12 cellular contexts compared by ENCODE assay signal in genomic region chr21:42666023-42666747, GRCh38. TPM values are rescaled to one million over a fixed set of nuclear protein-coding genes. Genes with fewer than 3 reads are reported as not detected.
DNase-seq lines count a peak whose midpoint lies in the region; ATAC-seq and TF ChIP-seq lines count a peak whose summit lies in the region.
"Had no signal": no experiment of that assay in that cellular context is flagged by ENCODE, and none has a peak within 500 bp of the region (broad histone marks: within the 10 kb centered on the region; RNA-seq: fewer than 3 reads in every experiment).

No MANE protein-coding gene starts in this region.

- no peaks in the 10 kb centered on the region for H3K9me3 Mint-ChIP-seq in activated CD4-positive, alpha-beta T cell treated with anti-CD3 and anti-CD28 coated beads for 36 hours (ENCODE audit: low read depth)
- H3K9me3 Mint-ChIP-seq: naive thymus-derived CD8-positive, alpha-beta T cell had no signal

- CTCF ChIA-PET in activated CD4-positive, alpha-beta T cell treated with anti-CD3 and anti-CD28 coated beads for 36 hours (lab: Charles Lee) = interaction anchor here (0.7 kb wide), 1 partner anchor 152 kb away, joined by 3 read pairs; no protein-coding TSS in a partner anchor
- CTCF ChIA-PET in RWPE1 (lab: Yijun Ruan, JAX) = no interaction called here

- no peak overlapping the region for H3K27ac ChIP-seq in RWPE1
- peak overlapping the region in 58 of 59 donors; percentile 29 to 96 (median 82) for H3K27ac ChIP-seq in dorsolateral prefrontal cortex

- no peak for TF ChIP-seq CTCF in RWPE1 (conservative IDR thresholded peaks at IDR 0.05; ENCODE audit: low read depth)
- TF ChIP-seq CTCF in dorsolateral prefrontal cortex (IDR thresholded peaks at IDR 0.05 in 54 of 56, conservative IDR thresholded peaks at IDR 0.05 in 2 of 56; ENCODE audit: low read depth in 1 of 56, partially characterized antibody in 56 of 56) = no peak

- POLR2A ChIA-PET in activated CD4-positive, alpha-beta T cell treated with anti-CD3 and anti-CD28 coated beads for 36 hours (lab: Charles Lee) = no interaction called here
- POLR2A ChIA-PET in RWPE1 (lab: Yijun Ruan, JAX; ENCODE audit: low non-redundant PET) = no interaction called here

- H3K36me3 Mint-ChIP-seq in activated CD4-positive, alpha-beta T cell treated with anti-CD3 and anti-CD28 coated beads for 36 hours (ENCODE audit: low read depth) = no peaks in the 10 kb centered on the region

- intact Hi-C loops in activated CD4-positive, alpha-beta T cell treated with anti-CD3 and anti-CD28 coated beads for 36 hours (cut with DNase I, micrococcal nuclease) = no loop called here
- intact Hi-C loops in dorsolateral prefrontal cortex (cut with DNase I) = no loop called here

- peak; percentile 61 for ATAC-seq in activated CD4-positive, alpha-beta T cell treated with anti-CD3 and anti-CD28 coated beads for 36 hours
- peak; percentile 11 for ATAC-seq in stimulated activated naive CD8-positive, alpha-beta T cell treated with anti-CD3 and anti-CD28 coated beads, Interleukin-15, Interleukin-2, amounts not matched to agents 100 U/mL and 50 U/mL, for 24 hours
- no peak for ATAC-seq in HG03097 (IDR thresholded peaks at IDR 0.05; ENCODE audit: low FRiP score, unreplicated experiment)
- ATAC-seq: gastroesophageal sphincter; naive thymus-derived CD8-positive, alpha-beta T cell had no signal

- no peaks in the 10 kb centered on the region for H3K27me3 ChIP-seq in dorsolateral prefrontal cortex
- H3K27me3 ChIP-seq: gastroesophageal sphincter had no signal

- peak; percentile 64 for DNase-seq in activated CD4-positive, alpha-beta T cell treated with anti-CD3 and anti-CD28 coated beads for 36 hours
- no peak for DNase-seq in activated CD4-positive, alpha-beta T cell treated with anti-CD3 and anti-CD28 coated beads for 1 hour
- DNase-seq in RWPE1 (ENCODE audit: low spot score) (peak; percentile 69), dorsolateral prefrontal cortex (no peak), AML-193 (lab: John Stamatoyannopoulos, UW) (no peak), DMS79 (lab: John Stamatoyannopoulos, UW) (no peak)
- DNase-seq in stimulated activated naive CD8-positive, alpha-beta T cell treated with anti-CD3 and anti-CD28 coated beads, Interleukin-15, Interleukin-2, amounts not matched to agents 100 U/mL and 50 U/mL, for 24 hours = peak; percentile 46
- DNase-seq: NCI-H1436 treated with DMSO at 0.1 percent for 48 hours had no signal

- H3K27me3 Mint-ChIP-seq in activated CD4-positive, alpha-beta T cell treated with anti-CD3 and anti-CD28 coated beads for 36 hours = no peaks in the 10 kb centered on the region
- H3K27me3 Mint-ChIP-seq: brain; naive thymus-derived CD8-positive, alpha-beta T cell had no signal

- no peak overlapping the region for H3K27ac Mint-ChIP-seq in activated CD4-positive, alpha-beta T cell treated with anti-CD3 and anti-CD28 coated beads for 36 hours

- H3K4me3 ChIP-seq in dorsolateral prefrontal cortex = peak overlapping the region in 1 of 59 donors; percentile 10
- H3K4me3 ChIP-seq: gastroesophageal sphincter had no signal

- no peak overlapping the region for H3K4me3 Mint-ChIP-seq in activated CD4-positive, alpha-beta T cell treated with anti-CD3 and anti-CD28 coated beads for 36 hours
- H3K4me3 Mint-ChIP-seq: brain; naive thymus-derived CD8-positive, alpha-beta T cell had no signal

- no peaks in the 10 kb centered on the region for H3K4me1 Mint-ChIP-seq in activated CD4-positive, alpha-beta T cell treated with anti-CD3 and anti-CD28 coated beads for 36 hours

RNA-seq across cellular contexts. Expression of gene PDE9A, which starts 12.8 kb away (rescaled TPM):
- total RNA-seq in activated CD4-positive, alpha-beta T cell treated with anti-CD3 and anti-CD28 coated beads for 36 hours = 1 to 10 TPM; 7.1 to 7.3 TPM
- 10 to 100 TPM in 87 of 120 experiments, 1 to 10 TPM in 33; 6.2 to 23.8 (median 12.1) TPM for total RNA-seq in dorsolateral prefrontal cortex

Comparison
In these comparisons a context has a peak if more than half of its experiments do, and no peak if none do; other contexts are left out.
1. DNase-seq: peak in activated CD4-positive, alpha-beta T cell treated with anti-CD3 and anti-CD28 coated beads for 36 hours (single experiment), RWPE1 (single experiment) and stimulated activated naive CD8-positive, alpha-beta T cell treated with anti-CD3 and anti-CD28 coated beads, Interleukin-15, Interleukin-2, amounts not matched to agents 100 U/mL and 50 U/mL, for 24 hours (single experiment); none in activated CD4-positive, alpha-beta T cell treated with anti-CD3 and anti-CD28 coated beads for 1 hour (single experiment), dorsolateral prefrontal cortex (0 of 10), AML-193 (0 of 2) and DMS79 (single experiment).